ENCODE assay signal across 21 cellular contexts in the genomic region with DNA sequence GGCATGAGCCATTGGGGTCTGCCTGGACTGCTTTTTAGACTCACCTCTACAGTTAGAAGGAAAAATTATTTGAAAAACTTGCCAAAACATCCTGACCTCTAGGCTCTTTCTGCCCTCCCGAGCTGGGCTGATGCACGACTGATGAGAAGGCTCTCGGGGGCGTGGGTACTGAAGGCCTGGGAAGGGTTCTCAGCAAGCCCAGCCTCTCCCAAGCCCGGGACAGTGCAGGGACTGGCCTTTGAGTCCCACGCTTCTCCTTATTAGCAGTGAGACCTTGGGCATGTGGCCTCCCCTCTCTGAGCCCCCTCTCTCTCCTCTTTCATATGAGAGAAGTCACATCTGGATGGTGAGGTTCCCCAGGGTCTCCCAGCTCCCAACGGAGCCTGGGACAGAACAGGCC.
"Had no signal": no experiment of that assay in that cellular context is flagged by ENCODE, and none has a peak within 500 bp of the region (broad histone marks: within the 10 kb centered on the region; RNA-seq: fewer than 3 reads in every experiment).

No MANE protein-coding gene starts in this region.

- H3K4me1 Mint-ChIP-seq: memory B cell, naive B cell, nephron had no signal

- H3K9me3 Mint-ChIP-seq: memory B cell, naive B cell, nephron had no signal

- H2AFZ ChIP-seq: hepatocyte had no signal

- ATAC-seq: left cardiac atrium, lower lobe of right lung, psoas muscle, sciatic nerve had no signal

- H3K4me3 Mint-ChIP-seq: memory B cell, naive B cell, nephron had no signal

- H3K4me2 ChIP-seq: hepatocyte had no signal

- H3K27ac ChIP-seq: dorsolateral prefrontal cortex, hepatocyte, left ventricle myocardium inferior, lower lobe of right lung, neutrophil, psoas muscle, skin epidermis, upper lobe of left lung, uterus had no signal

- H3K9me3 ChIP-seq: left ventricle myocardium inferior, lower lobe of right lung, neutrophil, psoas muscle, upper lobe of left lung, uterus had no signal

- H3K27ac Mint-ChIP-seq: memory B cell, naive B cell, nephron had no signal

- H3K27me3 ChIP-seq: dorsolateral prefrontal cortex, hepatocyte, neutrophil, upper lobe of left lung, uterus had no signal

- H3K36me3 ChIP-seq: left ventricle myocardium inferior, lower lobe of right lung, neutrophil, upper lobe of left lung, uterus had no signal

- H3K4me1 ChIP-seq: left ventricle myocardium inferior, lower lobe of right lung, psoas muscle, upper lobe of left lung, uterus had no signal

- FAIRE-seq: kidney had no signal

- DNase-seq: cortex of kidney; dorsolateral prefrontal cortex; effector CD8-positive, alpha-beta T cell; foreskin melanocyte; head of caudate nucleus; kidney; left cardiac atrium; left ventricle myocardium inferior; lower lobe of right lung; naive B cell; psoas muscle; retina; stimulated activated naive CD4-positive, alpha-beta T cell treated with Interleukin-2 at 50 U/mL for 16 hours; upper lobe of left lung; uterus had no signal

- H3K79me2 ChIP-seq: hepatocyte had no signal

- H3K27me3 Mint-ChIP-seq: naive B cell had no signal

- H3K36me3 Mint-ChIP-seq: memory B cell, naive B cell had no signal

- H3K4me3 ChIP-seq: dorsolateral prefrontal cortex, hepatocyte, left ventricle myocardium inferior, lower lobe of right lung, psoas muscle, skin epidermis, upper lobe of left lung, uterus had no signal
